ENCODE assay signal across 14 cellular contexts in genomic region chr1:8047112-8047511, GRCh38. TPM values are rescaled to one million over a fixed set of nuclear protein-coding genes. Genes with fewer than 3 reads are reported as not detected.
DNase-seq lines count a peak whose midpoint lies in the region; ATAC-seq, FAIRE-seq and TF ChIP-seq lines count a peak whose summit lies in the region.
"Had no signal": no experiment of that assay in that cellular context is flagged by ENCODE, and none has a peak within 500 bp of the region (broad histone marks: within the 10 kb centered on the region; RNA-seq: fewer than 3 reads in every experiment).

No MANE protein-coding gene starts in this region.

- intact Hi-C loops in IMR-90 (cut with micrococcal nuclease) (loop anchor here (5.0 kb wide), 1 partner anchor 45 kb away; no protein-coding TSS in a partner anchor), MCF 10A (cut with micrococcal nuclease) (no loop called here)

- H3K18ac ChIP-seq in IMR-90 (ENCODE audit: low read depth, low read length) = no peak overlapping the region

- no peak for TF ChIP-seq RAD21 in IMR-90 (IDR thresholded peaks at IDR 0.05; ENCODE audit: low read length)

- H3K79me1 ChIP-seq in IMR-90 (ENCODE audit: low read depth in 1 of 2, low read length in 2 of 2) = no peaks in the 10 kb centered on the region

- peak; percentile 61 for DNase-seq in IMR-90
- DNase-seq in MCF 10A (ENCODE audit: unreplicated experiment) = peak; percentile 74
- DNase-seq in keratinocyte (ENCODE audit: low read depth, low spot score) = no peak
- no peak for DNase-seq in thoracic aorta (ENCODE audit: low spot score)
- DNase-seq in effector memory CD4-positive, alpha-beta T cell = no peak
- no peak for DNase-seq in SK-N-DZ (ENCODE audit: low spot score)
- DNase-seq: central memory CD4-positive, alpha-beta T cell; Kasumi-1; naive B cell; NCI-H524 treated with DMSO at 0.1 percent for 48 hours; stimulated activated CD4-positive, alpha-beta T cell treated with anti-CD3 and anti-CD28 coated beads, Interleukin-4, amount 100 ng/mL, for 24 hours had no signal

- TF ChIP-seq CTCF in IMR-90 (conservative IDR thresholded peaks at IDR 0.05; ENCODE audit: low read depth, low read length) (no peak), MCF 10A (IDR thresholded peaks at IDR 0.05; ENCODE audit: unreplicated experiment) (no peak), keratinocyte (optimal IDR thresholded peaks at IDR 0.05 in 1 of 3, IDR thresholded peaks at IDR 0.05 in 1 of 3, conservative IDR thresholded peaks at IDR 0.05 in 1 of 3; ENCODE audit: extremely low read depth in 1 of 3, insufficient read depth in 2 of 3, low read length in 3 of 3) (no peak), thoracic aorta (IDR thresholded peaks at IDR 0.05) (no peak)

- H4K8ac ChIP-seq in IMR-90 (ENCODE audit: low read depth in 2 of 2, low read length in 2 of 2) = peak overlapping the region; percentile 45 to 52; a peak in 3 of 4 replicates

- CTCF ChIA-PET in IMR-90 (lab: Yijun Ruan, JAX) = no interaction called here
- CTCF ChIA-PET in MCF 10A (lab: Yijun Ruan, JAX) = interaction anchor here (0.5 to 1.0 kb wide), 2 partner anchors 64 to 262 kb away, joined by 3 read pairs; no protein-coding TSS in a partner anchor

- peak overlapping the region; percentile 80 for H2BK120ac ChIP-seq in IMR-90 (ENCODE audit: low read depth, low read length)

- H3K14ac ChIP-seq in IMR-90 (replicated peaks; ENCODE audit: low read depth, low read length) = peak overlapping the region; percentile 29; the same call in 1 of the 2 replicates

- peak overlapping the region; percentile 8; the same call in 1 of the 2 replicates for H4K5ac ChIP-seq in IMR-90 (ENCODE audit: low read depth, low read length)

- H3K4me2 ChIP-seq in IMR-90 (ENCODE audit: low read depth, low read length) (no peak overlapping the region), keratinocyte (ENCODE audit: control insufficient read depth, extremely low read depth, insufficient read depth, low read depth, low read length) (peak overlapping the region; percentile 61)

- no peak overlapping the region for H2AFZ ChIP-seq in IMR-90 (replicated peaks; ENCODE audit: low read length, poor library complexity)
- peak overlapping the region; percentile 39 for H2AFZ ChIP-seq in keratinocyte (ENCODE audit: control insufficient read depth, low read length)

- H3K9ac ChIP-seq in IMR-90 (ENCODE audit: low read depth, low read length) = no peak overlapping the region
- H3K9ac ChIP-seq in keratinocyte (ENCODE audit: control insufficient read depth, extremely low read depth, insufficient read depth, low read length) = peak overlapping the region; percentile 29

- H3K4me1 Mint-ChIP-seq in MCF 10A (ENCODE audit: insufficient read depth, unreplicated experiment) = peaks cover 19% of the 10 kb centered on the region
- H3K4me1 Mint-ChIP-seq: naive B cell had no signal

- no peaks in the 10 kb centered on the region for H3K27me3 Mint-ChIP-seq in MCF 10A (ENCODE audit: insufficient read depth, unreplicated experiment)

- H3K4me1 ChIP-seq in IMR-90 (ENCODE audit: control insufficient read depth, insufficient read depth, low read length) = peaks cover 12% of the 10 kb centered on the region
- peaks cover 37% of the 10 kb centered on the region for H3K4me1 ChIP-seq in keratinocyte (ENCODE audit: control insufficient read depth, extremely low read depth, insufficient read depth, low read length)
- H3K4me1 ChIP-seq in thoracic aorta (ENCODE audit: control insufficient read depth in 1 of 2, low read depth in 2 of 2) = peaks cover 25 to 39% of the 10 kb centered on the region in 2 donors
- H3K4me1 ChIP-seq in effector memory CD4-positive, alpha-beta T cell (ENCODE audit: control insufficient read depth, insufficient read depth, low read length, poor library complexity, severe bottlenecking) = no peaks in the 10 kb centered on the region

- POLR2A ChIA-PET in IMR-90 (lab: Charles Lee; ENCODE audit: unreplicated experiment) = no interaction called here
- POLR2A ChIA-PET in MCF 10A (lab: Yijun Ruan, JAX) = interaction anchor here (0.7 to 3.3 kb wide), 12 partner anchors 10 to 212 kb away, joined by 3 to 17 read pairs (median 4); no protein-coding TSS in a partner anchor

- H3K79me2 ChIP-seq in keratinocyte (ENCODE audit: control insufficient read depth, insufficient read depth, low read length) = no peaks in the 10 kb centered on the region

- no CpG with 5 or more reads among the region's 3 CpGs for WGBS in IMR-90 (ENCODE audit: extremely low coverage in 2 of 2, insufficient read length in 1 of 2), 2 experiments

- dilution Hi-C loops in IMR-90 (cut with HindIII; ENCODE audit: low sequenced_read_pairs, unreplicated experiment) (no loop called here), keratinocyte (cut with MboI; ENCODE audit: extremely low pct_ligation_motif_present, low sequenced_read_pairs) (no loop called here)

- peak overlapping the region; percentile 87 for H2BK5ac ChIP-seq in IMR-90 (ENCODE audit: low read depth, low read length, poor library complexity, severe bottlenecking)

- H3K27ac ChIP-seq in IMR-90 (ENCODE audit: insufficient read depth, low read length) (peak overlapping the region; percentile 34; the same call in 1 of the 2 replicates), keratinocyte (ENCODE audit: control insufficient read depth, insufficient read depth, low read length) (peak overlapping the region; percentile 96), thoracic aorta (peak overlapping the region; percentile 66 to 79)
- no peak overlapping the region for H3K27ac ChIP-seq in effector memory CD4-positive, alpha-beta T cell (ENCODE audit: insufficient read depth, low read length, poor library complexity, severe bottlenecking)

- 0 out of 2 replicates have a peak overlapping the region, but pooled peaks have one; percentile 7 for H3K23ac ChIP-seq in IMR-90 (ENCODE audit: low read depth, low read length)

- H3K9me3 Mint-ChIP-seq in MCF 10A (ENCODE audit: unreplicated experiment) = no peaks in the 10 kb centered on the region

- no peaks in the 10 kb centered on the region for H3K27me3 ChIP-seq in IMR-90 (ENCODE audit: control insufficient read depth, insufficient read depth, low read length)
- H3K27me3 ChIP-seq in keratinocyte (ENCODE audit: control insufficient read depth, extremely low read depth, insufficient read depth, low read length) = no peaks in the 10 kb centered on the region
- H3K27me3 ChIP-seq in thoracic aorta (replicated peaks; ENCODE audit: insufficient read depth) = no peaks in the 10 kb centered on the region
- no peaks in the 10 kb centered on the region for H3K27me3 ChIP-seq in effector memory CD4-positive, alpha-beta T cell (replicated peaks; ENCODE audit: control insufficient read depth, insufficient read depth, low read length, poor library complexity, severe bottlenecking)

- H2BK15ac ChIP-seq in IMR-90 (ENCODE audit: low read depth, low read length) = peak overlapping the region; percentile 29; the same call in 1 of the 3 replicates

- no peaks in the 10 kb centered on the region for H3K36me3 Mint-ChIP-seq in MCF 10A (ENCODE audit: insufficient read depth, unreplicated experiment)

- H2AK5ac ChIP-seq in IMR-90 (ENCODE audit: low read depth, low read length) = 0 out of 2 replicates have a peak overlapping the region, but pooled peaks have one; percentile 9

- H3K4ac ChIP-seq in IMR-90 (ENCODE audit: low read depth, low read length) = no peak overlapping the region

- H3K9me1 ChIP-seq in IMR-90 (ENCODE audit: insufficient read depth, low read length) = peaks cover 5% of the 10 kb centered on the region
- no peaks in the 10 kb centered on the region for H3K9me1 ChIP-seq in keratinocyte (ENCODE audit: control insufficient read depth, extremely low read depth, insufficient read depth, low read length)

- H3K27ac Mint-ChIP-seq in MCF 10A (ENCODE audit: low read depth, unreplicated experiment) = peak overlapping the region; percentile 92
- H3K27ac Mint-ChIP-seq: naive B cell had no signal

- no peak overlapping the region for H3K4me3 ChIP-seq in IMR-90 (ENCODE audit: insufficient read depth, low read depth, low read length)
- H3K4me3 ChIP-seq in keratinocyte (ENCODE audit: control insufficient read depth in 2 of 3, extremely low read depth in 1 of 3, insufficient read depth in 2 of 3, low read depth in 1 of 3, low read length in 3 of 3) = no peak overlapping the region
- no peak overlapping the region for H3K4me3 ChIP-seq in thoracic aorta
- H3K4me3 ChIP-seq in effector memory CD4-positive, alpha-beta T cell (ENCODE audit: insufficient read depth, low read depth, low read length, poor library complexity, severe bottlenecking) = no peak overlapping the region

- peak; percentile 35; the same call in 1 of the 2 replicates for ATAC-seq in IMR-90 (ENCODE audit: low read depth)
- no peak for ATAC-seq in thoracic aorta (ENCODE audit: insufficient number of reproducible peaks, low FRiP score, low read depth)
- no peak for ATAC-seq in HG03097 (IDR thresholded peaks at IDR 0.05; ENCODE audit: low FRiP score, unreplicated experiment)
- ATAC-seq in GM18907 (IDR thresholded peaks at IDR 0.05; ENCODE audit: unreplicated experiment) = no peak

- peak overlapping the region; percentile 9 for H2BK20ac ChIP-seq in IMR-90 (ENCODE audit: low read depth, low read length)

- H4K20me1 ChIP-seq in IMR-90 (ENCODE audit: insufficient read depth, low read length) = no peaks in the 10 kb centered on the region
- no peaks in the 10 kb centered on the region for H4K20me1 ChIP-seq in keratinocyte (ENCODE audit: control insufficient read depth, extremely low read depth, insufficient read depth, low read length)

- H3K4me3 Mint-ChIP-seq in MCF 10A (ENCODE audit: unreplicated experiment) = no peak overlapping the region
- H3K4me3 Mint-ChIP-seq: naive B cell had no signal

- no peaks in the 10 kb centered on the region for H3K9me3 ChIP-seq in IMR-90 (ENCODE audit: control insufficient read depth, insufficient read depth, low read length)
- no peaks in the 10 kb centered on the region for H3K9me3 ChIP-seq in keratinocyte (ENCODE audit: control insufficient read depth, low read depth, low read length)
- H3K9me3 ChIP-seq in thoracic aorta = no peaks in the 10 kb centered on the region
- no peaks in the 10 kb centered on the region for H3K9me3 ChIP-seq in effector memory CD4-positive, alpha-beta T cell (ENCODE audit: control insufficient read depth, low read length)

- no peak for FAIRE-seq in keratinocyte (lab: Jason Lieb, UNC)
- FAIRE-seq: D721Med had no signal

- H2AK9ac ChIP-seq in IMR-90 (replicated peaks; ENCODE audit: low read depth, low read length, poor library complexity) = no peak overlapping the region

- H3K36me3 ChIP-seq in IMR-90 (ENCODE audit: control insufficient read depth, insufficient read depth, low read length) = no peaks in the 10 kb centered on the region
- H3K36me3 ChIP-seq in keratinocyte (ENCODE audit: control insufficient read depth in 2 of 2, extremely low read depth in 1 of 2, insufficient read depth in 2 of 2, low read length in 2 of 2) = no peaks in the 10 kb centered on the region
- H3K36me3 ChIP-seq in thoracic aorta = no peaks in the 10 kb centered on the region
- no peaks in the 10 kb centered on the region for H3K36me3 ChIP-seq in effector memory CD4-positive, alpha-beta T cell (ENCODE audit: control insufficient read depth, insufficient read depth, low read length)

- BruUV-seq in IMR-90 (replicated peaks; lab: Mats Ljungman, UMichigan) (no TSS peak), MCF 10A (replicated peaks; lab: Mats Ljungman, UMichigan) (TSS peak; percentile 85)

- H4K91ac ChIP-seq in IMR-90 (ENCODE audit: insufficient read depth, low read depth, low read length) = peak overlapping the region; percentile 22; the same call in 1 of the 2 replicates

- H3K56ac ChIP-seq in IMR-90 (ENCODE audit: extremely low read depth, insufficient read depth, low read length) = 0 out of 2 replicates have a peak overlapping the region, but pooled peaks have one; percentile 5

- in situ Hi-C loops in IMR-90 (cut with MboI; ENCODE audit: low sequenced_read_pairs) = no loop called here

- no peak for TF ChIP-seq POLR2A in IMR-90 (IDR thresholded peaks at IDR 0.05; ENCODE audit: low read depth, low read length)

RNA-seq across cellular contexts. Expression of gene ERRFI1, which starts 21.0 kb away (rescaled TPM):
- total RNA-seq in IMR-90 (2012; rRNA removed) (101 and 106 TPM in 2 replicates), MCF 10A (2022) (86.4 and 111 TPM in 2 replicates), thoracic aorta (100 to 1,000 TPM; 101 to 158 TPM)
- polyA plus RNA-seq in IMR-90 (2012; rRNA removed) (102 and 145 TPM in 2 replicates), keratinocyte (75.7 to 130 TPM (median 97.0 TPM) in 3 replicates)
- polyA plus RNA-seq in IMR-90 (2012; cell fraction: cytosol; rRNA removed) = 66.7 and 88.3 TPM in 2 replicates
- polyA plus RNA-seq in IMR-90 (2012; cell fraction: nucleus; rRNA removed; ENCODE audit: low replicate concordance) = 50.7 and 405 TPM in 2 replicates
- 39.7 TPM for polyA plus RNA-seq in keratinocyte (2011; ENCODE audit: low read depth)
- 58.1 and 97.0 TPM in 2 replicates for polyA plus RNA-seq in keratinocyte (2011; cell fraction: cytosol; rRNA removed)
- polyA plus RNA-seq in keratinocyte (2011; cell fraction: nucleus; rRNA removed) = 132 and 155 TPM in 2 replicates
- polyA plus RNA-seq in keratinocyte (2012; ENCODE audit: low replicate concordance) = 42.8 and 92.9 TPM in 2 replicates
- 17.4 to 68.3 TPM (median 50.7 TPM) in 3 replicates for polyA minus RNA-seq in keratinocyte
- 31.5 TPM for polyA minus RNA-seq in keratinocyte (2011; cell fraction: cytosol; rRNA and poly(A)+ RNA removed)
- 40.3 and 72.9 TPM in 2 replicates for polyA minus RNA-seq in keratinocyte (2011; cell fraction: nucleus; rRNA and poly(A)+ RNA removed)
- polyA plus RNA-seq in SK-N-DZ (2014; cell fraction: cytosol; rRNA removed) = 6.2 and 6.5 TPM in 2 replicates
- 4.8 and 7.1 TPM in 2 replicates for polyA plus RNA-seq in SK-N-DZ (2014; cell fraction: nucleus; rRNA removed)

Comparison
In these comparisons a context has a peak if more than half of its experiments do, and no peak if none do; other contexts are left out.
1. DNase-seq: peak in IMR-90 (single experiment) and MCF 10A (single experiment); none in keratinocyte (single experiment), thoracic aorta (single experiment), effector memory CD4-positive, alpha-beta T cell (0 of 3) and SK-N-DZ (single experiment).